In the genomic region with DNA sequence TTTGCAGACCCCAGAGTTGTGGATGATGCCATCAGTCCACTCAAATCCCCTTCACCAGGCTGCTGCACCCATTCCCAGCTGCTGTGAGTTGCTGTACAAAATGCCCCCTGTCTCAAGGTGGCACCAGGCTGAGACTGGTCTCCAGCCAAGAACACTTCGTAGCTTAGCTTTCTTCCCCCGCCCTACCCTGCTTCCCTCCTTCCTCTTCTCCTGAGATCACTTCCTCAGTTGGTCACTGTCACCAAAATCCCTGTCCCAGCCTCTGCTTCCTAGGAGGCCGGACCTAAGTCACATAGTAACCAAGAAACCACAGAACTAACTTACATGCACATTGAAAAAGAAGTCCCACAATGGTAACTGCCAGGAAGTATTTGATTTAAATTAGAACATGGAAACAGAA, we compare ENCODE assay signal across 10 cellular contexts. TPM values are rescaled to one million over a fixed set of nuclear protein-coding genes. Genes with fewer than 3 reads are reported as not detected.
DNase-seq lines count a peak whose midpoint lies in the region; ATAC-seq and TF ChIP-seq lines count a peak whose summit lies in the region.
"Had no signal": no experiment of that assay in that cellular context is flagged by ENCODE, and none has a peak within 500 bp of the region (broad histone marks: within the 10 kb centered on the region; RNA-seq: fewer than 3 reads in every experiment).

No MANE protein-coding gene starts in this region.

- no peaks in the 10 kb centered on the region for H3K27me3 ChIP-seq in CD4-positive, alpha-beta T cell (ENCODE audit: control insufficient read depth, insufficient read depth, low read length)
- H3K27me3 ChIP-seq in Loucy (ENCODE audit: insufficient read depth, low read length, poor library complexity, severe bottlenecking): no peaks in the 10 kb centered on the region

- H3K9me2 ChIP-seq in Loucy (replicated peaks; ENCODE audit: low read depth, low read length): no peaks in the 10 kb centered on the region

- H3K36me3 ChIP-seq in Loucy (ENCODE audit: insufficient read depth, low read length): no peaks in the 10 kb centered on the region

- peaks cover 9% of the 10 kb centered on the region for H3K4me1 Mint-ChIP-seq in CD4-positive, alpha-beta T cell (ENCODE audit: low read depth)
- H3K4me1 Mint-ChIP-seq in activated CD8-positive, alpha-beta T cell treated with anti-CD3 and anti-CD28 coated beads, Interleukin-2, amount 10 ng/mL, durations not matched to agents 7 days and 5 days (ENCODE audit: low read depth): peaks cover 40% of the 10 kb centered on the region
- peaks cover 18 to 25% of the 10 kb centered on the region in 2 donors for H3K4me1 Mint-ChIP-seq in natural killer cell treated with Interleukin-12 subunit alpha and Interleukin-12 subunit beta and Interleukin-15 and Interleukin-18, amount 100 ng/mL, for 72 hours (ENCODE audit: low read depth in 2 of 2)

- peak overlapping the region; percentile 55 for H3K9ac ChIP-seq in Loucy (ENCODE audit: low read depth, low read length, poor library complexity, severe bottlenecking)

- CTCF ChIA-PET in CD4-positive, alpha-beta T cell (lab: Charles Lee): no interaction called here
- CTCF ChIA-PET in activated CD8-positive, alpha-beta T cell treated with anti-CD3 and anti-CD28 coated beads, Interleukin-2, amount 10 ng/mL, durations not matched to agents 7 days and 5 days (lab: Charles Lee): interaction anchor here (1.4 to 2.1 kb wide), 2 partner anchors 14 to 17 kb away, joined by 4 to 9 read pairs; no protein-coding TSS in a partner anchor

- no peak for ATAC-seq in CD4-positive, alpha-beta T cell (ENCODE audit: poor library complexity)
- ATAC-seq in activated CD8-positive, alpha-beta T cell treated with anti-CD3 and anti-CD28 coated beads, Interleukin-2, amount 10 ng/mL, durations not matched to agents 7 days and 5 days: peak; percentile 43
- peak in 1 of 2 donors; percentile 43 for ATAC-seq in natural killer cell treated with Interleukin-12 subunit alpha and Interleukin-12 subunit beta and Interleukin-15 and Interleukin-18, amount 100 ng/mL, for 72 hours
- ATAC-seq in GM21390 (IDR thresholded peaks at IDR 0.05; ENCODE audit: unreplicated experiment): no peak

- no peaks in the 10 kb centered on the region for H3K79me2 ChIP-seq in Loucy (ENCODE audit: insufficient read depth, low read length)

- no peak overlapping the region for H3K27ac Mint-ChIP-seq in CD4-positive, alpha-beta T cell
- H3K27ac Mint-ChIP-seq in activated CD8-positive, alpha-beta T cell treated with anti-CD3 and anti-CD28 coated beads, Interleukin-2, amount 10 ng/mL, durations not matched to agents 7 days and 5 days: peak overlapping the region; percentile 88
- peak overlapping the region; percentile 55 to 88 for H3K27ac Mint-ChIP-seq in natural killer cell treated with Interleukin-12 subunit alpha and Interleukin-12 subunit beta and Interleukin-15 and Interleukin-18, amount 100 ng/mL, for 72 hours

- no peak overlapping the region for H3K27ac ChIP-seq in CD4-positive, alpha-beta T cell (ENCODE audit: low read depth, low read length)

- no peak for DNase-seq in CD4-positive, alpha-beta T cell
- DNase-seq in activated CD8-positive, alpha-beta T cell treated with anti-CD3 and anti-CD28 coated beads, Interleukin-2, amount 10 ng/mL, durations not matched to agents 7 days and 5 days: no peak
- no peak for DNase-seq in natural killer cell treated with Interleukin-12 subunit alpha and Interleukin-12 subunit beta and Interleukin-15 and Interleukin-18, amount 100 ng/mL, for 72 hours (ENCODE audit: low spot score)
- DNase-seq in stimulated activated CD4-positive, alpha-beta T cell treated with anti-CD3 and anti-CD28 coated beads, Interleukin-4, amount 100 ng/mL, for 1 hour: no peak
- DNase-seq in hepatic stellate cell (ENCODE audit: low spot score): no peak
- DNase-seq: amniotic stem cell, Calu3, dermis blood vessel endothelial cell had no signal

- H2AFZ ChIP-seq in Loucy (ENCODE audit: low read length): peak overlapping the region; percentile 79; the same call in 1 of the 2 replicates

- peak overlapping the region; percentile 70 for H3K4me3 Mint-ChIP-seq in CD4-positive, alpha-beta T cell
- no peak overlapping the region for H3K4me3 Mint-ChIP-seq in activated CD8-positive, alpha-beta T cell treated with anti-CD3 and anti-CD28 coated beads, Interleukin-2, amount 10 ng/mL, durations not matched to agents 7 days and 5 days
- peak overlapping the region; percentile 63 for H3K4me3 Mint-ChIP-seq in natural killer cell treated with Interleukin-12 subunit alpha and Interleukin-12 subunit beta and Interleukin-15 and Interleukin-18, amount 100 ng/mL, for 72 hours

- peak overlapping the region; percentile 71 for H3K4me2 ChIP-seq in Loucy (ENCODE audit: low read depth, low read length, poor library complexity, severe bottlenecking)

- H3K27me3 Mint-ChIP-seq in CD4-positive, alpha-beta T cell: no peaks in the 10 kb centered on the region
- no peaks in the 10 kb centered on the region for H3K27me3 Mint-ChIP-seq in activated CD8-positive, alpha-beta T cell treated with anti-CD3 and anti-CD28 coated beads, Interleukin-2, amount 10 ng/mL, durations not matched to agents 7 days and 5 days (ENCODE audit: low read depth)
- no peaks in the 10 kb centered on the region for H3K27me3 Mint-ChIP-seq in natural killer cell treated with Interleukin-12 subunit alpha and Interleukin-12 subunit beta and Interleukin-15 and Interleukin-18, amount 100 ng/mL, for 72 hours

- POLR2A ChIA-PET in CD4-positive, alpha-beta T cell (lab: Charles Lee): interaction anchor here (0.5 to 0.7 kb wide), 2 partner anchors 29 to 41 kb away, joined by 3 to 4 read pairs; no protein-coding TSS in a partner anchor
- POLR2A ChIA-PET in activated CD8-positive, alpha-beta T cell treated with anti-CD3 and anti-CD28 coated beads, Interleukin-2, amount 10 ng/mL, durations not matched to agents 7 days and 5 days (lab: Charles Lee): interaction anchor here (0.7 kb wide), 1 partner anchor 189 kb away, joined by 3 read pairs; no protein-coding TSS in a partner anchor

- no peaks in the 10 kb centered on the region for H4K20me1 ChIP-seq in Loucy (ENCODE audit: insufficient read depth, low read length, poor library complexity, severe bottlenecking)

- peaks cover 54% of the 10 kb centered on the region for H3K4me1 ChIP-seq in Loucy (ENCODE audit: insufficient read depth, low read length, poor library complexity, severe bottlenecking)

- intact Hi-C loops in CD4-positive, alpha-beta T cell (cut with DNase I, micrococcal nuclease): no loop called here

- peak overlapping the region; percentile 30 for H3K4me3 ChIP-seq in Loucy (ENCODE audit: low read length, poor library complexity, severe bottlenecking)

- no peaks in the 10 kb centered on the region for H3K36me3 Mint-ChIP-seq in CD4-positive, alpha-beta T cell (ENCODE audit: low read depth)
- peaks cover 13% of the 10 kb centered on the region for H3K36me3 Mint-ChIP-seq in activated CD8-positive, alpha-beta T cell treated with anti-CD3 and anti-CD28 coated beads, Interleukin-2, amount 10 ng/mL, durations not matched to agents 7 days and 5 days (ENCODE audit: low read depth)
- H3K36me3 Mint-ChIP-seq in natural killer cell treated with Interleukin-12 subunit alpha and Interleukin-12 subunit beta and Interleukin-15 and Interleukin-18, amount 100 ng/mL, for 72 hours: no peaks in the 10 kb centered on the region

- no peaks in the 10 kb centered on the region for H3K9me3 Mint-ChIP-seq in CD4-positive, alpha-beta T cell
- H3K9me3 Mint-ChIP-seq in activated CD8-positive, alpha-beta T cell treated with anti-CD3 and anti-CD28 coated beads, Interleukin-2, amount 10 ng/mL, durations not matched to agents 7 days and 5 days (ENCODE audit: insufficient read depth): no peaks in the 10 kb centered on the region
- H3K9me3 Mint-ChIP-seq in natural killer cell treated with Interleukin-12 subunit alpha and Interleukin-12 subunit beta and Interleukin-15 and Interleukin-18, amount 100 ng/mL, for 72 hours: no peaks in the 10 kb centered on the region

- TF ChIP-seq CTCF in CD4-positive, alpha-beta T cell (IDR thresholded peaks at IDR 0.05): no peak
- TF ChIP-seq CTCF in Loucy (conservative IDR thresholded peaks at IDR 0.05; ENCODE audit: low read length): 0 out of 2 replicates have a peak, but pooled peaks have one; percentile 10

- H3F3A ChIP-seq in Loucy (ENCODE audit: low read depth): peaks cover 17% of the 10 kb centered on the region

- no peaks in the 10 kb centered on the region for H3K9me3 ChIP-seq in CD4-positive, alpha-beta T cell (ENCODE audit: control insufficient read depth, low read length)
- no peaks in the 10 kb centered on the region for H3K9me3 ChIP-seq in Loucy (ENCODE audit: insufficient read depth, low read depth, low read length)

RNA-seq across cellular contexts. Expression of a gene that starts 18.4 kb away (rescaled TPM):
- 10 to 100 TPM; 26.7 to 27.8 TPM for total RNA-seq in CD4-positive, alpha-beta T cell
- 10 to 100 TPM; 69.4 to 82.6 TPM for total RNA-seq in activated CD8-positive, alpha-beta T cell treated with anti-CD3 and anti-CD28 coated beads, Interleukin-2, amount 10 ng/mL, durations not matched to agents 7 days and 5 days
- total RNA-seq in natural killer cell treated with Interleukin-12 subunit alpha and Interleukin-12 subunit beta and Interleukin-15 and Interleukin-18, amount 100 ng/mL, for 72 hours: 10 to 100 TPM; 47.8 to 54.5 TPM

RNA-seq across cellular contexts. Expression of a gene that starts 29.5 kb away (rescaled TPM):
- 1,000 to 10,000 TPM; 4,753 to 4,828 TPM for total RNA-seq in CD4-positive, alpha-beta T cell
- total RNA-seq in activated CD8-positive, alpha-beta T cell treated with anti-CD3 and anti-CD28 coated beads, Interleukin-2, amount 10 ng/mL, durations not matched to agents 7 days and 5 days: 1,000 to 10,000 TPM; 2,820 to 2,871 TPM
- 1,000 to 10,000 TPM; 2,083 to 2,343 TPM for total RNA-seq in natural killer cell treated with Interleukin-12 subunit alpha and Interleukin-12 subunit beta and Interleukin-15 and Interleukin-18, amount 100 ng/mL, for 72 hours
